ENCODE assay signal across 1 cellular context in the genomic region with DNA sequence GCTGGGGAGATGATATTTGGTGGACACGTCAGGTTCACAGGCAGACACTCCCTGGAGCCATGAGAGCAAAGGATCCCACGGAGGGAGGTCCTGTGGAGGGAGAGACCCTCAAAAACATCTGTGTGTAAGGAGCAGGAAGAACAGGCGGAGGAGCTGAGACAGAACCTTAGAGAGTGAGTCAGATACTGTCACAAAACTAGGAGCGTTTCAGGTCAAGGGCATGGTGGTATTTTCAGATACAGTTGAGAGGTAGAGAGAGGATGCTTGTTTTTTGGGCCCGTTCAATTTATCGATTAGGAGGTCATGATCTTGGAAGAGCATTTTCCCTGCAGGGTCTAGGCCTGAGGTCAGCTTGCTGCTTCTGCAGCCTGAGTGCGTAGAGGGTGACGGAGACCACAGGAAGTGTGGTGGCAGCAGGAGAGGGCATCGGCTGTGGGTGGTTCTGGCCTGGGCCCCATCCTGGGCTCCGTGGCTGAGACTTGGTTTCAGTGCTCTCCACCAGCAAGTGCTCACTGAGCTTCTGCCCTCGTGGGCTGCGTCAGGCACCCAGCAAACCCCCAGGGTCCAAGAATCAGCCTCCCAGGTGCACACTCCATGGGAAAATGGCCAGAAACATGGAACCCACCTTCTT.
TF ChIP-seq lines count a peak whose summit lies in the region.

No MANE protein-coding gene starts in this region.

TF ChIP-seq in GM12878, 131 proteins besides CTCF, POLR2A, EP300 and RAD21 (continued from another document):
- TF ChIP-seq NRF1 (conservative IDR thresholded peaks at IDR 0.05; ENCODE audit: low read depth, low read length): no peak
- no peak for TF ChIP-seq BCL11A (IDR thresholded peaks at IDR 0.05; ENCODE audit: low read depth, low read length)
- TF ChIP-seq REST (IDR thresholded peaks at IDR 0.05; ENCODE audit: low read depth, low read length): no peak
- no peak for TF ChIP-seq RCOR1 (conservative IDR thresholded peaks at IDR 0.05; ENCODE audit: low read depth, low read length)
- TF ChIP-seq MEF2A (IDR thresholded peaks at IDR 0.05; ENCODE audit: insufficient read depth, low read depth, low read length): no peak
- no peak for TF ChIP-seq IKZF2 (IDR thresholded peaks at IDR 0.05)
- no peak for TF ChIP-seq ATF2 (IDR thresholded peaks at IDR 0.05; ENCODE audit: low read length)
- no peak for TF ChIP-seq ESRRA (IDR thresholded peaks at IDR 0.05; ENCODE audit: low read length)
- TF ChIP-seq MYC (IDR thresholded peaks at IDR 0.05; ENCODE audit: insufficient read depth, insufficient read length, insufficient replicate concordance, low read length, severe bottlenecking): no peak
- no peak for TF ChIP-seq TCF12 (IDR thresholded peaks at IDR 0.05; ENCODE audit: low read depth, low read length)
- TF ChIP-seq BHLHE40 (IDR thresholded peaks at IDR 0.05; ENCODE audit: borderline replicate concordance in 1 of 2, low read depth in 2 of 2, low read length in 1 of 2): no peak
- TF ChIP-seq JUND (IDR thresholded peaks at IDR 0.05; ENCODE audit: low read depth, low read length): no peak
